22 cellular contexts compared by ENCODE assay signal in the genomic region with DNA sequence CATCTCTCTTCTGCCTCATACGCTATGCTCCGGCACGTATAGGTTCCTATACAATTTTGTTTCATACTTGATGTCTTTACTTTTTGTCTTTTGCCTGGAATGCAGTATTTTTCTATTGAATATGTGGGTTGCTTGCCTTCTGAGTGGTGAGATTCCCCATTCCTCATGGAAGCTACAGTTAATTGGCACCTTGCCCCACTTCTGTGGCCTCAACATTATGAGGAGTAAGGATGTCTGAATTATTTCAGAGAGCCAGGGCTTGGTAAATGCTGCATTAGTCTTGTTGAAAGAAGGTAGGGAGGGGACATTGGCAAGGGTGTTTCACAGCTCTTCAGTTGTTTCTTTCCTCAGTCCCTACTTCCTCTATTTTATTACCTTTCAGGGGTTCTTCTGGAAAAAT.
"Had no signal": no experiment of that assay in that cellular context is flagged by ENCODE, and none has a peak within 500 bp of the region (broad histone marks: within the 10 kb centered on the region; RNA-seq: fewer than 3 reads in every experiment).

No MANE protein-coding gene starts in this region.

- H3K27ac ChIP-seq: brain microvascular endothelial cell, dorsolateral prefrontal cortex, prostate gland, skin epidermis, tibial artery had no signal

- H3K4me3 Mint-ChIP-seq: activated CD4-positive, alpha-beta T cell treated with anti-CD3 and anti-CD28 coated beads for 36 hours; activated naive CD8-positive, alpha-beta T cell; activated T-helper 1 cell treated with anti-CD3 and anti-CD28 coated beads, Interleukin-12 subunit alpha, Interleukin-12 subunit beta, Interleukin-2, Interleukin-4 antibody, amounts not matched to agents 30 ng/mL and 10 ng/mL and 1 ng/mL, durations not matched to agents 14 hours and 24 hours and 36 hours; immature natural killer cell; memory B cell; naive B cell; neural crest cell; T-helper 2 cell treated with Interferon-gamma antibody and Interleukin-4, amounts not matched to agents 5 μg/mL and 100 μg/mL, for 36 hours; WTC11 had no signal

- H3K4me3 ChIP-seq: dorsolateral prefrontal cortex, prostate gland, skin epidermis, tibial artery had no signal

- H3K4me1 Mint-ChIP-seq: immature natural killer cell, neural crest cell had no signal

- H3K36me3 Mint-ChIP-seq: memory B cell, naive B cell, WTC11 had no signal

- H3K36me3 ChIP-seq: brain microvascular endothelial cell, prostate gland, tibial artery had no signal

- H3K27me3 Mint-ChIP-seq: activated CD4-positive, alpha-beta T cell treated with anti-CD3 and anti-CD28 coated beads for 36 hours; activated naive CD8-positive, alpha-beta T cell; memory B cell had no signal

- H3K4me1 ChIP-seq: prostate gland, tibial artery had no signal

- DNase-seq: activated CD4-positive, alpha-beta T cell treated with anti-CD3 and anti-CD28 coated beads for 36 hours; activated CD4-positive, alpha-beta T cell treated with anti-CD3 and anti-CD28 coated beads, Interleukin-2, amount 50 U/mL, for 48 hours; activated gamma-delta T cell treated with Interleukin-2 at 50 U/mL for 16 hours; activated T-cell treated with anti-CD3 and anti-CD28 coated beads for 4 hours; amniotic stem cell; brain microvascular endothelial cell; central memory CD4-positive, alpha-beta T cell; dorsolateral prefrontal cortex; immature natural killer cell; naive B cell; right cardiac atrium; stimulated activated naive CD8-positive, alpha-beta T cell treated with anti-CD3 and anti-CD28 coated beads, Interleukin-15, Interleukin-2, amounts not matched to agents 100 U/mL and 50 U/mL, for 24 hours; substantia nigra; tibial artery had no signal

- H3K27ac Mint-ChIP-seq: activated CD4-positive, alpha-beta T cell treated with anti-CD3 and anti-CD28 coated beads for 36 hours; activated naive CD8-positive, alpha-beta T cell; activated T-helper 1 cell treated with anti-CD3 and anti-CD28 coated beads, Interleukin-12 subunit alpha, Interleukin-12 subunit beta, Interleukin-2, Interleukin-4 antibody, amounts not matched to agents 30 ng/mL and 10 ng/mL and 1 ng/mL, durations not matched to agents 14 hours and 24 hours and 36 hours; immature natural killer cell; memory B cell; naive B cell; T-helper 2 cell treated with Interferon-gamma antibody and Interleukin-4, amounts not matched to agents 5 μg/mL and 100 μg/mL, for 36 hours had no signal

- H3K9me3 Mint-ChIP-seq: activated T-helper 1 cell treated with anti-CD3 and anti-CD28 coated beads, Interleukin-12 subunit alpha, Interleukin-12 subunit beta, Interleukin-2, Interleukin-4 antibody, amounts not matched to agents 30 ng/mL and 10 ng/mL and 1 ng/mL, durations not matched to agents 14 hours and 24 hours and 36 hours; immature natural killer cell; memory B cell; naive B cell; neural crest cell; T-helper 2 cell treated with Interferon-gamma antibody and Interleukin-4, amounts not matched to agents 5 μg/mL and 100 μg/mL, for 36 hours; WTC11 had no signal

- H3K9me3 ChIP-seq: prostate gland, tibial artery had no signal

- H3K27me3 ChIP-seq: brain microvascular endothelial cell, tibial artery had no signal
